In the genomic region with DNA sequence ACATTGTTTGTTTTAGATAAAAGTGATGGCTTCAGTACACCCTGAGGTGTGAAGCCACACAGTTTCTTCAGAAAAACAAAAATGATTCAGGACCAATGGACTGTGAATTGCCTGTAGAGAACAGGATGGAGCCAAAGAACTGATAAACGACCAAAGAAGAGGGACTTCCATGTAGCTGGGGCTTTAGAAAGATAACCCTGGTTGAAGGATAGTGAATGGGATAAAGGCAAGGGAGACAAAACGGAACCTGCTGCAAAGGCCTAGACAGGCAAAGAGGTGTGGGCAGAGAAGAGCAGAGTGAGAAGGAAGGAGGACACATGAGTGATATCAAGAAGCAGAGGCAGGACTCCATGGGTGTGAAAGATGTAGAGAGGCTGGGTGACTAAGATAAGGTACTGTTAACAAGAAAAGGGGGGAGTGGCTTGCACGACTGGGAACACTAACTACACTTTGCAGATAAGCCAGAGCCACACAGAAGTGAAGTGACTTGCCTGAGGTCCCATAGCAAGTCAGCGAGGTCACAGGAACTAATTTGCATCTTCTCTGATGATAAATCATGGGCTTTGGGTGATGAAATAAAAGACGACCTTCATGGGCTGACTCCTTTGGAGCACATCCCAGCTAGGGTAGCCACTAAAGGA, we compare ENCODE assay signal across 13 cellular contexts. TPM values are rescaled to one million over a fixed set of nuclear protein-coding genes. Genes with fewer than 3 reads are reported as not detected.
A peak's percentile ranks its signal among the peaks of the same experiment; 100 is the strongest.
DNase-seq lines count a peak whose midpoint lies in the region; ATAC-seq and TF ChIP-seq lines count a peak whose summit lies in the region.
"Had no signal": no experiment of that assay in that cellular context is flagged by ENCODE, and none has a peak within 500 bp of the region (broad histone marks: within the 10 kb centered on the region; RNA-seq: fewer than 3 reads in every experiment).

No MANE protein-coding gene starts in this region.

- H3K9me3 ChIP-seq in body of pancreas = no peaks in the 10 kb centered on the region
- H3K9me3 ChIP-seq: heart left ventricle, left lung had no signal

- H3K27me3 ChIP-seq in body of pancreas = no peaks in the 10 kb centered on the region
- H3K27me3 ChIP-seq: heart left ventricle, left lung had no signal

- H3K27ac Mint-ChIP-seq in activated CD8-positive, alpha-beta T cell treated with anti-CD3 and anti-CD28 coated beads for 36 hours = no peak overlapping the region
- no peak overlapping the region for H3K27ac Mint-ChIP-seq in activated CD8-positive, alpha-beta T cell treated with anti-CD3 and anti-CD28 coated beads, Interleukin-2, amount 10 ng/mL, durations not matched to agents 7 days and 5 days

- POLR2A ChIA-PET in activated CD8-positive, alpha-beta T cell treated with anti-CD3 and anti-CD28 coated beads for 36 hours (lab: Charles Lee) = no interaction called here
- POLR2A ChIA-PET in activated CD8-positive, alpha-beta T cell treated with anti-CD3 and anti-CD28 coated beads, Interleukin-2, amount 10 ng/mL, durations not matched to agents 7 days and 5 days (lab: Charles Lee) = no interaction called here

- peak; percentile 47 for DNase-seq in activated CD8-positive, alpha-beta T cell treated with anti-CD3 and anti-CD28 coated beads for 36 hours
- no peak for DNase-seq in activated CD8-positive, alpha-beta T cell treated with anti-CD3 and anti-CD28 coated beads, Interleukin-2, amount 10 ng/mL, durations not matched to agents 7 days and 5 days
- DNase-seq in erythroblast (lab: John Stamatoyannopoulos, UW) (peak; percentile 93 to 98), body of pancreas (no peak), NCI-H2227 treated with DMSO at 0.1 percent for 48 hours (lab: John Stamatoyannopoulos, UW) (no peak), SW 1271 (lab: John Stamatoyannopoulos, UW) (no peak)
- DNase-seq: NCI-H1105 treated with DMSO at 0.1 percent for 48 hours, NCI-H526 treated with DMSO at 0.1 percent for 48 hours had no signal

- ATAC-seq in activated CD8-positive, alpha-beta T cell treated with anti-CD3 and anti-CD28 coated beads for 36 hours = peak; percentile 78
- no peak for ATAC-seq in activated CD8-positive, alpha-beta T cell treated with anti-CD3 and anti-CD28 coated beads, Interleukin-2, amount 10 ng/mL, durations not matched to agents 7 days and 5 days
- ATAC-seq in GM19467 (IDR thresholded peaks at IDR 0.05; ENCODE audit: unreplicated experiment) (peak; percentile 51), HG03342 (IDR thresholded peaks at IDR 0.05; ENCODE audit: unreplicated experiment) (peak; percentile 45), body of pancreas (no peak)
- ATAC-seq: heart left ventricle, left lung had no signal

- peaks cover 2% of the 10 kb centered on the region for H3K27me3 Mint-ChIP-seq in activated CD8-positive, alpha-beta T cell treated with anti-CD3 and anti-CD28 coated beads for 36 hours
- H3K27me3 Mint-ChIP-seq in activated CD8-positive, alpha-beta T cell treated with anti-CD3 and anti-CD28 coated beads, Interleukin-2, amount 10 ng/mL, durations not matched to agents 7 days and 5 days (ENCODE audit: low read depth) = peaks cover 18% of the 10 kb centered on the region

- CTCF ChIA-PET in activated CD8-positive, alpha-beta T cell treated with anti-CD3 and anti-CD28 coated beads for 36 hours (lab: Charles Lee) = no interaction called here
- CTCF ChIA-PET in activated CD8-positive, alpha-beta T cell treated with anti-CD3 and anti-CD28 coated beads, Interleukin-2, amount 10 ng/mL, durations not matched to agents 7 days and 5 days (lab: Charles Lee) = no interaction called here

- H3K4me1 Mint-ChIP-seq in activated CD8-positive, alpha-beta T cell treated with anti-CD3 and anti-CD28 coated beads for 36 hours (ENCODE audit: low read depth) = no peaks in the 10 kb centered on the region
- H3K4me1 Mint-ChIP-seq in activated CD8-positive, alpha-beta T cell treated with anti-CD3 and anti-CD28 coated beads, Interleukin-2, amount 10 ng/mL, durations not matched to agents 7 days and 5 days (ENCODE audit: low read depth) = no peaks in the 10 kb centered on the region

- TF ChIP-seq POLR2A in erythroblast (IDR thresholded peaks at IDR 0.05; ENCODE audit: low read length) (peak; percentile 83), body of pancreas (IDR thresholded peaks at IDR 0.05) (no peak)

- 68 to 80% methylated on average over 5 of the region's 5 CpGs for WGBS in body of pancreas, 2 donors

- H3K36me3 Mint-ChIP-seq in activated CD8-positive, alpha-beta T cell treated with anti-CD3 and anti-CD28 coated beads for 36 hours (ENCODE audit: low read depth) = no peaks in the 10 kb centered on the region
- H3K36me3 Mint-ChIP-seq in activated CD8-positive, alpha-beta T cell treated with anti-CD3 and anti-CD28 coated beads, Interleukin-2, amount 10 ng/mL, durations not matched to agents 7 days and 5 days (ENCODE audit: low read depth) = no peaks in the 10 kb centered on the region

- no peak overlapping the region for H3K27ac ChIP-seq in body of pancreas
- H3K27ac ChIP-seq: heart left ventricle, left lung, skin epidermis had no signal

- H3K4me1 ChIP-seq in body of pancreas = no peaks in the 10 kb centered on the region
- H3K4me1 ChIP-seq: left lung had no signal

- H3K36me3 ChIP-seq in body of pancreas (replicated peaks in 1 of 2; ENCODE audit: insufficient read depth in 1 of 2, low read depth in 2 of 2) = no peaks in the 10 kb centered on the region
- H3K36me3 ChIP-seq: heart left ventricle, left lung had no signal

- H3K4me3 Mint-ChIP-seq in activated CD8-positive, alpha-beta T cell treated with anti-CD3 and anti-CD28 coated beads for 36 hours = no peak overlapping the region
- no peak overlapping the region for H3K4me3 Mint-ChIP-seq in activated CD8-positive, alpha-beta T cell treated with anti-CD3 and anti-CD28 coated beads, Interleukin-2, amount 10 ng/mL, durations not matched to agents 7 days and 5 days

- intact Hi-C loops in activated CD8-positive, alpha-beta T cell treated with anti-CD3 and anti-CD28 coated beads for 36 hours (cut with micrococcal nuclease) = no loop called here
- intact Hi-C loops in body of pancreas (cut with DNase I) = no loop called here

- no peak for TF ChIP-seq CTCF in activated CD8-positive, alpha-beta T cell treated with anti-CD3 and anti-CD28 coated beads for 36 hours (IDR thresholded peaks at IDR 0.05)
- no peak for TF ChIP-seq CTCF in body of pancreas (IDR thresholded peaks at IDR 0.05)

- no peaks in the 10 kb centered on the region for H3K9me3 Mint-ChIP-seq in activated CD8-positive, alpha-beta T cell treated with anti-CD3 and anti-CD28 coated beads for 36 hours
- H3K9me3 Mint-ChIP-seq in activated CD8-positive, alpha-beta T cell treated with anti-CD3 and anti-CD28 coated beads, Interleukin-2, amount 10 ng/mL, durations not matched to agents 7 days and 5 days (ENCODE audit: insufficient read depth) = no peaks in the 10 kb centered on the region

- no peak overlapping the region for H3K4me3 ChIP-seq in body of pancreas
- H3K4me3 ChIP-seq: heart left ventricle, left lung, skin epidermis had no signal

RNA-seq across cellular contexts. Expression of gene RAB6B, which starts 44.3 kb away (rescaled TPM):
- total RNA-seq in activated CD8-positive, alpha-beta T cell treated with anti-CD3 and anti-CD28 coated beads for 36 hours = 1 to 10 TPM; 1.7 to 2.0 TPM
- 1 to 10 TPM in 1 of 2 experiments, under 1 TPM in 1; 0.68 to 1.2 TPM for total RNA-seq in activated CD8-positive, alpha-beta T cell treated with anti-CD3 and anti-CD28 coated beads, Interleukin-2, amount 10 ng/mL, durations not matched to agents 7 days and 5 days
- 1 to 10 TPM; 2.6 to 3.0 TPM for total RNA-seq in body of pancreas

RNA-seq across cellular contexts. Expression of gene SRPRB, which starts 45.8 kb away (rescaled TPM):
- total RNA-seq in activated CD8-positive, alpha-beta T cell treated with anti-CD3 and anti-CD28 coated beads for 36 hours = 10 to 100 TPM; 63.8 to 65.8 TPM
- 10 to 100 TPM; 45.3 to 48.1 TPM for total RNA-seq in activated CD8-positive, alpha-beta T cell treated with anti-CD3 and anti-CD28 coated beads, Interleukin-2, amount 10 ng/mL, durations not matched to agents 7 days and 5 days
- 10 to 100 TPM; 28.3 to 39.4 TPM for total RNA-seq in body of pancreas

Comparison
In these comparisons a context has a peak if more than half of its experiments do, and no peak if none do; other contexts are left out.
1. ATAC-seq: peak in activated CD8-positive, alpha-beta T cell treated with anti-CD3 and anti-CD28 coated beads for 36 hours (single experiment), GM19467 (single experiment) and HG03342 (single experiment); none in activated CD8-positive, alpha-beta T cell treated with anti-CD3 and anti-CD28 coated beads, Interleukin-2, amount 10 ng/mL, durations not matched to agents 7 days and 5 days (single experiment) and body of pancreas (single experiment).
2. DNase-seq: peak in activated CD8-positive, alpha-beta T cell treated with anti-CD3 and anti-CD28 coated beads for 36 hours (single experiment) and erythroblast (2 of 2); none in activated CD8-positive, alpha-beta T cell treated with anti-CD3 and anti-CD28 coated beads, Interleukin-2, amount 10 ng/mL, durations not matched to agents 7 days and 5 days (single experiment), body of pancreas (0 of 4), NCI-H2227 treated with DMSO at 0.1 percent for 48 hours (single experiment) and SW 1271 (0 of 2).